Comparison of ENCODE assay signal across 12 cellular contexts in the genomic region with DNA sequence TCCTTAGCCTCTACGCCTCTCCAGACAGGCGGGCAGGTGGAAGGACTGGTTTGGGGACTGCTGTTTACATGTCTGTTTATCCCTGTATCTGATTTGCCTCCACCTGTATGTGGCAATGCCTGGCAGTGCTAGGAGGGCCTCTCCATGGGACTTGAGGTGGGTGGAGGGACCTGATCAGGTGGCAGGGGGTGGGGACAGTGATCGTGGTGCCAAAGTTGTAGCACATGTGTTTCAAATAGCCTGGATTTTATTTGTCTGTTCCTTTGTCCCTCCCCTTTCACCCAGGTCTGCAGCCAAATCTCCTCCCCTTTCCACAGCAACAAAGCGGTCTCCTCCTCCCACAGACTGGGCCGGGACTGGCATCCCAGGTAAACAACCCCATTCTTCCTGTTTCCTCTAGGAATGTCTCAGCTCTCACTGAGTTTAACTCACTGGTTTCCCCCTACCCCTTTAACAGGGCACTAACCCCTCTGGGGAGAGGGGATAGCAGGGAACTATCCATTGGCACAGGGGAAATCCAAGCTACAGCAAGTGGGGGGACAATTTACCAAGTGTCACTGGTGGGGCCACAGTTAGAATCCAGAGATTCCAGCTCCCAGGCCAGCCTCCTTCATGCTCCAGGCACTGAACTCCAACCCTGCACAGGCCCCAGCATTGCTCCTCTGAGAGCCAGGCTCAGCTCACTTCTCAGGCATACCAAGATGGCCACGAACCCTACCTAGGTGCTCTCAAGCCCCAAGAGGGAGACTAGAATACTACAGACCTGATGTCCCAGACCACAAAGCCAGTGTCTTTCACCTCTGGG. TPM values are rescaled to one million over a fixed set of nuclear protein-coding genes. Genes with fewer than 3 reads are reported as not detected.
A peak's percentile ranks its signal among the peaks of the same experiment; 100 is the strongest.
DNase-seq lines count a peak whose midpoint lies in the region; ATAC-seq and TF ChIP-seq lines count a peak whose summit lies in the region.
"Had no signal": no experiment of that assay in that cellular context is flagged by ENCODE, and none has a peak within 500 bp of the region (broad histone marks: within the 10 kb centered on the region; RNA-seq: fewer than 3 reads in every experiment).

No MANE protein-coding gene starts in this region.

- CTCF ChIA-PET in Calu3 (lab: Charles Lee), result interaction anchor here (0.6 kb wide), 1 partner anchor 42 kb away, joined by 3 read pairs; no protein-coding TSS in a partner anchor
- CTCF ChIA-PET in activated CD8-positive, alpha-beta T cell treated with anti-CD3 and anti-CD28 coated beads for 36 hours (lab: Charles Lee), result interaction anchor here (0.7 to 14.6 kb wide), 33 partner anchors 8 to 497 kb away, joined by 3 to 437 read pairs (median 6); a partner anchor contains a TSS

- WGBS in neuronal stem cell (ENCODE audit: extremely low coverage in 2 of 2, insufficient read length in 2 of 2, insufficient replicate concordance in 1 of 2), 2 donors, result no CpG with 5 or more reads among the region's 6 CpGs

- DNase-seq in Calu3, result peak; percentile 65
- DNase-seq in NCI-H2029 (lab: John Stamatoyannopoulos, UW), result peak; percentile 90
- no peak for DNase-seq in neuronal stem cell (ENCODE audit: low spot score)
- DNase-seq in activated CD8-positive, alpha-beta T cell treated with anti-CD3 and anti-CD28 coated beads for 36 hours, result no peak
- no peak for DNase-seq in uterus
- no peak for DNase-seq in DMS153 (lab: John Stamatoyannopoulos, UW)
- DNase-seq in amygdala (lab: John Stamatoyannopoulos, UW), result no peak
- DNase-seq: cerebellar nuclear complex had no signal

- no peaks in the 10 kb centered on the region for H3K27me3 Mint-ChIP-seq in Calu3 (ENCODE audit: unreplicated experiment)
- H3K27me3 Mint-ChIP-seq in activated CD8-positive, alpha-beta T cell treated with anti-CD3 and anti-CD28 coated beads for 36 hours, result peaks cover 11% of the 10 kb centered on the region

- H3K23ac ChIP-seq in neuronal stem cell (ENCODE audit: low read depth, low read length, poor library complexity), result no peak overlapping the region

- H3K9me3 ChIP-seq in neuronal stem cell (replicated peaks in 1 of 2; ENCODE audit: control insufficient read depth in 2 of 2, insufficient read depth in 1 of 2, low read depth in 1 of 2, low read length in 2 of 2), result no peaks in the 10 kb centered on the region
- H3K9me3 ChIP-seq in uterus, result no peaks in the 10 kb centered on the region
- H3K9me3 ChIP-seq: esophagus muscularis mucosa had no signal

- peak overlapping the region; percentile 6 for H3K18ac ChIP-seq in neuronal stem cell (ENCODE audit: low read length)

- H2BK5ac ChIP-seq in neuronal stem cell (ENCODE audit: low read length), result no peak overlapping the region

- H2AFZ ChIP-seq in neuronal stem cell (ENCODE audit: low read length), result no peak overlapping the region

- no peaks in the 10 kb centered on the region for H3K79me1 ChIP-seq in neuronal stem cell (ENCODE audit: low read depth, low read length)

- no peak overlapping the region for H4K91ac ChIP-seq in neuronal stem cell (ENCODE audit: low read depth, low read length, poor library complexity)

- peak; percentile 78 for ATAC-seq in esophagus mucosa
- no peak for ATAC-seq in activated CD8-positive, alpha-beta T cell treated with anti-CD3 and anti-CD28 coated beads for 36 hours

- TF ChIP-seq CTCF in Calu3 (IDR thresholded peaks at IDR 0.05; ENCODE audit: unreplicated experiment) (no peak), uterus (IDR thresholded peaks at IDR 0.05) (no peak)
- no peak for TF ChIP-seq CTCF in activated CD8-positive, alpha-beta T cell treated with anti-CD3 and anti-CD28 coated beads for 36 hours (IDR thresholded peaks at IDR 0.05)

- H3K4me3 ChIP-seq in neuronal stem cell (ENCODE audit: low read length in 2 of 2) (no peak overlapping the region), uterus (no peak overlapping the region)
- H3K4me3 ChIP-seq: esophagus muscularis mucosa had no signal

- H2BK12ac ChIP-seq in neuronal stem cell (ENCODE audit: low read length), result peak overlapping the region; percentile 61

- H2AK5ac ChIP-seq in neuronal stem cell (ENCODE audit: low read depth, low read length), result no peak overlapping the region

- no peaks in the 10 kb centered on the region for H3K9me3 Mint-ChIP-seq in Calu3 (ENCODE audit: low read depth, unreplicated experiment)
- no peaks in the 10 kb centered on the region for H3K9me3 Mint-ChIP-seq in activated CD8-positive, alpha-beta T cell treated with anti-CD3 and anti-CD28 coated beads for 36 hours
- H3K9me3 Mint-ChIP-seq: activated naive CD8-positive, alpha-beta T cell treated with anti-CD3 and anti-CD28 coated beads, Interleukin-2, amount 50 U/mL, for 24 hours; memory B cell had no signal

- H2BK15ac ChIP-seq in neuronal stem cell (ENCODE audit: low read length), result peak overlapping the region; percentile 18

- no peak overlapping the region for H4K8ac ChIP-seq in neuronal stem cell (ENCODE audit: low read depth, low read length)

- intact Hi-C loops in Calu3 (cut with micrococcal nuclease; ENCODE audit: unreplicated experiment), result no loop called here
- intact Hi-C loops in activated CD8-positive, alpha-beta T cell treated with anti-CD3 and anti-CD28 coated beads for 36 hours (cut with micrococcal nuclease), result loop anchor here (5.0 kb wide), 1 partner anchor 130 kb away; no protein-coding TSS in a partner anchor
- intact Hi-C loops in uterus (cut with DNase I; ENCODE audit: low total_unique reads), result loop anchor here (5.0 kb wide), 1 partner anchor 65 kb away; no protein-coding TSS in a partner anchor

- POLR2A ChIA-PET in activated CD8-positive, alpha-beta T cell treated with anti-CD3 and anti-CD28 coated beads for 36 hours (lab: Charles Lee), result no interaction called here

- H3K14ac ChIP-seq in neuronal stem cell (ENCODE audit: low read length), result no peak overlapping the region

- H3K36me3 ChIP-seq in neuronal stem cell (replicated peaks in 1 of 2; ENCODE audit: control insufficient read depth in 2 of 2, insufficient read depth in 2 of 2, low read length in 2 of 2), result no peaks in the 10 kb centered on the region
- no peaks in the 10 kb centered on the region for H3K36me3 ChIP-seq in uterus
- H3K36me3 ChIP-seq: esophagus muscularis mucosa had no signal

- no peak overlapping the region for H3K9ac ChIP-seq in neuronal stem cell (ENCODE audit: low read depth, low read length, poor library complexity)

- H3K27ac Mint-ChIP-seq in Calu3 (ENCODE audit: unreplicated experiment), result peak overlapping the region; percentile 54
- no peak overlapping the region for H3K27ac Mint-ChIP-seq in activated CD8-positive, alpha-beta T cell treated with anti-CD3 and anti-CD28 coated beads for 36 hours
- H3K27ac Mint-ChIP-seq: activated naive CD8-positive, alpha-beta T cell treated with anti-CD3 and anti-CD28 coated beads, Interleukin-2, amount 50 U/mL, for 24 hours; memory B cell had no signal

- peak overlapping the region; percentile 17 for H3K4me3 Mint-ChIP-seq in Calu3 (ENCODE audit: low read depth, unreplicated experiment)
- H3K4me3 Mint-ChIP-seq in activated CD8-positive, alpha-beta T cell treated with anti-CD3 and anti-CD28 coated beads for 36 hours, result no peak overlapping the region
- H3K4me3 Mint-ChIP-seq: activated naive CD8-positive, alpha-beta T cell treated with anti-CD3 and anti-CD28 coated beads, Interleukin-2, amount 50 U/mL, for 24 hours; memory B cell had no signal

- no TSS peak for BruUV-seq in Calu3 (replicated peaks; lab: Mats Ljungman, UMichigan)

- peaks cover 21% of the 10 kb centered on the region for H3K36me3 Mint-ChIP-seq in Calu3 (ENCODE audit: insufficient read depth, unreplicated experiment)
- no peaks in the 10 kb centered on the region for H3K36me3 Mint-ChIP-seq in activated CD8-positive, alpha-beta T cell treated with anti-CD3 and anti-CD28 coated beads for 36 hours (ENCODE audit: low read depth)
- H3K36me3 Mint-ChIP-seq: memory B cell had no signal

- TF ChIP-seq POLR2A in uterus (IDR thresholded peaks at IDR 0.05), result no peak

- H3K4me1 ChIP-seq in neuronal stem cell (ENCODE audit: control insufficient read depth in 2 of 2, insufficient read depth in 1 of 2, low read depth in 1 of 2, low read length in 2 of 2) (peaks cover 4 to 5% of the 10 kb centered on the region in 2 donors), uterus (no peaks in the 10 kb centered on the region)

- H3K27ac ChIP-seq in neuronal stem cell (replicated peaks; ENCODE audit: low read length), result no peak overlapping the region
- H3K27ac ChIP-seq in uterus, result no peak overlapping the region
- H3K27ac ChIP-seq: esophagus muscularis mucosa had no signal

- no peak overlapping the region for H3K4ac ChIP-seq in neuronal stem cell (ENCODE audit: low read length)

- peaks cover 0 to 41% (median 0%) of the 10 kb centered on the region in 3 experiments for H3K27me3 ChIP-seq in neuronal stem cell (ENCODE audit: control insufficient read depth in 3 of 3, insufficient read depth in 3 of 3, low read depth in 1 of 3, low read length in 3 of 3)
- H3K27me3 ChIP-seq in uterus, result no peaks in the 10 kb centered on the region

- no peak overlapping the region for H2BK120ac ChIP-seq in neuronal stem cell (ENCODE audit: low read depth, low read length)

- H3K4me2 ChIP-seq in neuronal stem cell (ENCODE audit: insufficient read depth, low read length, poor library complexity, severe bottlenecking), result no peak overlapping the region

- H3K4me1 Mint-ChIP-seq in Calu3 (ENCODE audit: low read depth, unreplicated experiment), result peaks cover 54% of the 10 kb centered on the region
- no peaks in the 10 kb centered on the region for H3K4me1 Mint-ChIP-seq in activated CD8-positive, alpha-beta T cell treated with anti-CD3 and anti-CD28 coated beads for 36 hours (ENCODE audit: low read depth)
- H3K4me1 Mint-ChIP-seq: activated naive CD8-positive, alpha-beta T cell treated with anti-CD3 and anti-CD28 coated beads, Interleukin-2, amount 50 U/mL, for 24 hours; memory B cell had no signal

RNA-seq across cellular contexts. Expression of a gene that starts 22.9 kb away (rescaled TPM):
- total RNA-seq in Calu3 (2022) (4.9 and 5.9 TPM in 2 replicates), esophagus mucosa (0.48 TPM), uterus (10 to 100 TPM in 2 of 4 donors, 1 to 10 TPM in 1, under 1 TPM in 1; 0.51 to 17.1 (median 6.4) TPM)
- polyA plus RNA-seq in neuronal stem cell (2013, experiment 1 of 2), result 12.2 TPM
- 12.1 TPM for polyA plus RNA-seq in neuronal stem cell (2013, experiment 2 of 2)
- total RNA-seq in activated CD8-positive, alpha-beta T cell treated with anti-CD3 and anti-CD28 coated beads for 36 hours, result under 1 TPM; 0.36 to 0.83 TPM

RNA-seq across cellular contexts. Expression of a gene that starts 34.0 kb away (rescaled TPM):
- total RNA-seq in Calu3 (2022) (50.0 and 55.2 TPM in 2 replicates), esophagus mucosa (62.7 TPM), uterus (100 to 1,000 TPM in 2 of 4 donors, 10 to 100 TPM in 2; 82.6 to 161 (median 125) TPM)
- 12.7 TPM for polyA plus RNA-seq in neuronal stem cell (2013, experiment 1 of 2)
- polyA plus RNA-seq in neuronal stem cell (2013, experiment 2 of 2), result 13.1 TPM
- 10 to 100 TPM in 1 of 2 experiments, 1 to 10 TPM in 1; 9.6 to 10.2 TPM for total RNA-seq in activated CD8-positive, alpha-beta T cell treated with anti-CD3 and anti-CD28 coated beads for 36 hours

Comparison
In these comparisons a context has a peak if more than half of its experiments do, and no peak if none do; other contexts are left out.
1. DNase-seq: peak in Calu3 (single experiment) and NCI-H2029 (single experiment); none in neuronal stem cell (single experiment), activated CD8-positive, alpha-beta T cell treated with anti-CD3 and anti-CD28 coated beads for 36 hours (single experiment), uterus (0 of 2), DMS153 (single experiment) and amygdala (0 of 56).